In genomic region chr13:74132152-74132767, GRCh38 we compare ENCODE assay signal across 8 cellular contexts. TPM values are rescaled to one million over a fixed set of nuclear protein-coding genes. Genes with fewer than 3 reads are reported as not detected.
DNase-seq lines count a peak whose midpoint lies in the region; ATAC-seq and TF ChIP-seq lines count a peak whose summit lies in the region.

No MANE protein-coding gene starts in this region.

- TF ChIP-seq CTCF in left lung (IDR thresholded peaks at IDR 0.05), result no peak
- no peak for TF ChIP-seq CTCF in suprapubic skin (IDR thresholded peaks at IDR 0.05)

- H3K4me2 ChIP-seq in BLaER1, result peak overlapping the region; percentile 91

- H3K9ac ChIP-seq in BLaER1, result peak overlapping the region; percentile 89

- TF ChIP-seq EP300 in suprapubic skin (IDR thresholded peaks at IDR 0.05), result no peak

- DNase-seq in NCI-H2227 (lab: John Stamatoyannopoulos, UW; ENCODE audit: unreplicated experiment), result peak; percentile 27
- DNase-seq in astrocyte of the hippocampus (ENCODE audit: low read depth, low spot score), result peak; percentile 49
- no peak for DNase-seq in left lung
- DNase-seq in suprapubic skin (ENCODE audit: low spot score in 2 of 2), result no peak
- DNase-seq in DMS79 (lab: John Stamatoyannopoulos, UW), result no peak

- H3K4me3 ChIP-seq in BLaER1, result peak overlapping the region; percentile 96
- H3K4me3 ChIP-seq in left lung, result peak overlapping the region; percentile 73 to 82
- H3K4me3 ChIP-seq in suprapubic skin, result peak overlapping the region; percentile 70

- peaks cover 19% of the 10 kb centered on the region; the same call in 1 of the 2 replicates for H4K20me1 ChIP-seq in BLaER1

- TF ChIP-seq POLR2A in suprapubic skin (IDR thresholded peaks at IDR 0.05), result no peak

- peaks cover 32% of the 10 kb centered on the region for H3K4me1 ChIP-seq in BLaER1
- H3K4me1 ChIP-seq in left lung, result peaks cover 4 to 30% of the 10 kb centered on the region in 2 donors
- peaks cover 33% of the 10 kb centered on the region for H3K4me1 ChIP-seq in suprapubic skin

- WGBS in suprapubic skin, result 32% methylated on average over 17 of the region's 17 CpGs

- no peaks in the 10 kb centered on the region for H3K27me3 ChIP-seq in BLaER1
- peaks cover 0 to 52% of the 10 kb centered on the region in 2 donors for H3K27me3 ChIP-seq in left lung
- no peaks in the 10 kb centered on the region for H3K27me3 ChIP-seq in suprapubic skin

- H3K36me3 ChIP-seq in BLaER1 (no peaks in the 10 kb centered on the region), left lung (no peaks in the 10 kb centered on the region), suprapubic skin (no peaks in the 10 kb centered on the region)

- intact Hi-C loops in left lung (cut with DNase I), result no loop called here

- H3K27ac ChIP-seq in BLaER1 (peak overlapping the region; percentile 86), left lung (peak overlapping the region; percentile 83 to 94), suprapubic skin (peak overlapping the region; percentile 87)

- no peak for ATAC-seq in left lung
- ATAC-seq in HG03460 (IDR thresholded peaks at IDR 0.05; ENCODE audit: unreplicated experiment), result no peak
- ATAC-seq in GM18858 (IDR thresholded peaks at IDR 0.05; ENCODE audit: unreplicated experiment), result no peak

- H3K9me3 ChIP-seq in BLaER1 (no peaks in the 10 kb centered on the region), left lung (no peaks in the 10 kb centered on the region), suprapubic skin (no peaks in the 10 kb centered on the region)

RNA-seq across cellular contexts. Expression of gene KLF12, which starts 1.9 kb away (rescaled TPM):
- 10 to 100 TPM in 1 of 2 donors, 1 to 10 TPM in 1; 7.8 to 12.2 TPM for total RNA-seq in left lung
- total RNA-seq in suprapubic skin, result 1 to 10 TPM; 1.9 to 4.6 (median 3.4) TPM

Comparison
In these comparisons a context has a peak if more than half of its experiments do, and no peak if none do; other contexts are left out.
1. DNase-seq: peak in NCI-H2227 (single experiment) and astrocyte of the hippocampus (single experiment); none in left lung (0 of 2), suprapubic skin (0 of 2) and DMS79 (single experiment).
2. Peak in every context shown above with its lines, with median percentiles within 50 percentile points of each other: H3K27ac ChIP-seq and H3K4me3 ChIP-seq.